8 cellular contexts compared by ENCODE assay signal in the genomic region with DNA sequence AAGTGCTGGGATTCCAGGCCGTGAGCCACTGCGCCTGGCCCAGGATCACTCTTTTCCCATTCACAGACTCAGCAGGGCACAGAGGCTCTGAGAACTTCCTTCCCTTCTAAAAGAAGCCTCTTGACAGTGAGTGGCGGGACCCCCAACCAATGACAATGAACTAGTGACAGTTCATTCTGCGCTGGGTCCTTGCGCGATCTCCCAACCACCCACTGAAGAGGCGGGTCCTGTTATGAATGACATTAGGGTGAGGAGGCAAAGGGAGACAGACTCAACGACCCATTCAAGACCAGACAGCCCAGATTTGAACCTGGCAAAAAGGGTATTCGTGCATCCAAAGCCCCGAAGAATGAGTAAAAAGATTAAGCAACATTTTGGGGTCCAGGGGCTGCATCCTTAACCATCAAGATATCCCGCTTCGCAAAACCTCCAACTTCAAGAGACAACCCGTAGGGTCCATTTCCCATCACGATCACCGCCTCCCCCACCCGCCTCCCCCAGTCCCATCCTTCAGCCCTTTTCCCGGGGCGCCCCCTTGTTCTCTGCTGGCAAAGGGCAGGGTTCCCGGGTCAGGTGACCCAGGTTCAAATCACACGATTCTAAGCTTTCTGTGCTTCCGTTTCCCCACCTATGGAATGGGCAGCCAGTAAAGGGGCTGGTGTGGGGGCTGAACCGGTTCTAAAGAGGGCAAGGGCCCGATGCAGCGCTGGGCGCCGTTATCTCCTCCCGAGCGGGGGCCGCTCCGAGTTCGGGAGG. TPM values are rescaled to one million over a fixed set of nuclear protein-coding genes. Genes with fewer than 3 reads are reported as not detected.
A peak's percentile ranks its signal among the peaks of the same experiment; 100 is the strongest.
DNase-seq lines count a peak whose midpoint lies in the region; ATAC-seq and TF ChIP-seq lines count a peak whose summit lies in the region.

No MANE protein-coding gene starts in this region.

- no TSS peak for BruUV-seq in IMR-90 (replicated peaks; lab: Mats Ljungman, UMichigan)

- peak overlapping the region in 1 of 2 experiments; percentile 1; a peak in 2 of 4 replicates for H4K8ac ChIP-seq in IMR-90 (ENCODE audit: low read depth in 2 of 2, low read length in 2 of 2)

- no peaks in the 10 kb centered on the region for H3K9me3 Mint-ChIP-seq in stimulated activated naive CD8-positive, alpha-beta T cell treated with anti-CD3 and anti-CD28 coated beads, Interleukin-15, Interleukin-2, amounts not matched to agents 100 ng/mL and 50 ng/mL, for 24 hours

- no peak for TF ChIP-seq CTCF in IMR-90 (conservative IDR thresholded peaks at IDR 0.05; ENCODE audit: low read depth, low read length)
- TF ChIP-seq CTCF in foreskin fibroblast (IDR thresholded peaks at IDR 0.05; ENCODE audit: low read depth, low read length) = no peak
- TF ChIP-seq CTCF in neural cell (IDR thresholded peaks at IDR 0.05; ENCODE audit: poor library complexity, severe bottlenecking) = peak; percentile 38

- peak; percentile 58 for TF ChIP-seq POLR2A in IMR-90 (IDR thresholded peaks at IDR 0.05; ENCODE audit: low read depth, low read length)

- H3K4me2 ChIP-seq in IMR-90 (ENCODE audit: low read depth, low read length) (peak overlapping the region; percentile 92), neural cell (ENCODE audit: low read length) (peak overlapping the region; percentile 21)

- peaks cover 13% of the 10 kb centered on the region for H3K36me3 ChIP-seq in IMR-90 (ENCODE audit: control insufficient read depth, insufficient read depth, low read length)
- H3K36me3 ChIP-seq in neural cell (ENCODE audit: insufficient read depth, low read length) = no peaks in the 10 kb centered on the region

- peak; percentile 14 for ATAC-seq in GM21360 (IDR thresholded peaks at IDR 0.05; ENCODE audit: unreplicated experiment)
- peak; percentile 68 for ATAC-seq in IMR-90 (ENCODE audit: low read depth)

- H3K9me2 ChIP-seq in neural cell (ENCODE audit: insufficient read depth, low read length) = no peaks in the 10 kb centered on the region

- TF ChIP-seq RAD21 in IMR-90 (IDR thresholded peaks at IDR 0.05; ENCODE audit: low read length) (no peak), neural cell (conservative IDR thresholded peaks at IDR 0.05) (no peak)

- intact Hi-C loops in IMR-90 (cut with micrococcal nuclease) = no loop called here

- no peaks in the 10 kb centered on the region for H3K27me3 ChIP-seq in IMR-90 (ENCODE audit: control insufficient read depth, insufficient read depth, low read length)
- H3K27me3 ChIP-seq in neural cell (ENCODE audit: insufficient read depth, low read depth, low read length) = no peaks in the 10 kb centered on the region

- peaks cover 57% of the 10 kb centered on the region for H3K36me3 Mint-ChIP-seq in stimulated activated naive CD8-positive, alpha-beta T cell treated with anti-CD3 and anti-CD28 coated beads, Interleukin-15, Interleukin-2, amounts not matched to agents 100 ng/mL and 50 ng/mL, for 24 hours (ENCODE audit: low read depth)

- H3K9me1 ChIP-seq in IMR-90 (ENCODE audit: insufficient read depth, low read length) = peaks cover 7% of the 10 kb centered on the region; the same call in 1 of the 2 replicates

- in situ Hi-C loops in IMR-90 (cut with MboI; ENCODE audit: low sequenced_read_pairs) = no loop called here

- H3K4me1 Mint-ChIP-seq in stimulated activated naive CD8-positive, alpha-beta T cell treated with anti-CD3 and anti-CD28 coated beads, Interleukin-15, Interleukin-2, amounts not matched to agents 100 ng/mL and 50 ng/mL, for 24 hours (ENCODE audit: low read depth) = peaks cover 40% of the 10 kb centered on the region

- dilution Hi-C loops in IMR-90 (cut with HindIII; ENCODE audit: low sequenced_read_pairs, unreplicated experiment) = no loop called here

- H3K18ac ChIP-seq in IMR-90 (ENCODE audit: low read depth, low read length) = no peak overlapping the region

- CTCF ChIA-PET in IMR-90 (lab: Yijun Ruan, JAX) = no interaction called here

- DNase-seq in CD1c-positive myeloid dendritic cell (ENCODE audit: extremely low spot score) (peak; percentile 94), IMR-90 (peak; percentile 95), RKO (ENCODE audit: low spot score) (peak; percentile 97), foreskin fibroblast (peak; percentile 92 to 93)
- peak; percentile 41 for DNase-seq in activated T-helper 9 cell treated with anti-CD3 and anti-CD28 coated beads, Interleukin-2, amount 50 U/mL, for 16 hours (ENCODE audit: low read depth)

- no peak overlapping the region for H2BK15ac ChIP-seq in IMR-90 (ENCODE audit: low read depth, low read length)

- H4K91ac ChIP-seq in IMR-90 (ENCODE audit: insufficient read depth, low read depth, low read length) = peak overlapping the region; percentile 52; the same call in 1 of the 2 replicates

- H3K9me3 ChIP-seq in IMR-90 (ENCODE audit: control insufficient read depth, insufficient read depth, low read length) (no peaks in the 10 kb centered on the region), neural cell (ENCODE audit: low read length) (no peaks in the 10 kb centered on the region)

- H2AK5ac ChIP-seq in IMR-90 (ENCODE audit: low read depth, low read length) = peak overlapping the region; percentile 71

- H3K27me3 Mint-ChIP-seq in stimulated activated naive CD8-positive, alpha-beta T cell treated with anti-CD3 and anti-CD28 coated beads, Interleukin-15, Interleukin-2, amounts not matched to agents 100 ng/mL and 50 ng/mL, for 24 hours = no peaks in the 10 kb centered on the region

- H3K4me3 ChIP-seq in IMR-90 (ENCODE audit: insufficient read depth, low read depth, low read length) (peak overlapping the region; percentile 70), foreskin fibroblast (ENCODE audit: low read depth in 1 of 2, low read length in 2 of 2) (peak overlapping the region; percentile 86 to 89), neural cell (ENCODE audit: low read length) (peak overlapping the region; percentile 88)

- H2AFZ ChIP-seq in IMR-90 (replicated peaks; ENCODE audit: low read length, poor library complexity) (peak overlapping the region; percentile 99), neural cell (ENCODE audit: low read depth, low read length) (peak overlapping the region; percentile 35)

- H3K14ac ChIP-seq in IMR-90 (replicated peaks; ENCODE audit: low read depth, low read length) = peak overlapping the region; percentile 35; the same call in 1 of the 2 replicates

- H3K4me3 Mint-ChIP-seq in stimulated activated naive CD8-positive, alpha-beta T cell treated with anti-CD3 and anti-CD28 coated beads, Interleukin-15, Interleukin-2, amounts not matched to agents 100 ng/mL and 50 ng/mL, for 24 hours = peak overlapping the region; percentile 96

- peak overlapping the region; percentile 47; the same call in 1 of the 2 replicates for H3K56ac ChIP-seq in IMR-90 (ENCODE audit: extremely low read depth, insufficient read depth, low read length)

- H4K5ac ChIP-seq in IMR-90 (ENCODE audit: low read depth, low read length) = no peak overlapping the region

- H3K4ac ChIP-seq in IMR-90 (ENCODE audit: low read depth, low read length) = peak overlapping the region; percentile 56

- H3K27ac ChIP-seq in IMR-90 (ENCODE audit: insufficient read depth, low read length) = peak overlapping the region; percentile 74
- peak overlapping the region; percentile 97 for H3K27ac ChIP-seq in neural cell (ENCODE audit: low read length)

- H3K9ac ChIP-seq in IMR-90 (ENCODE audit: low read depth, low read length) = peak overlapping the region; percentile 83
- peak overlapping the region; percentile 95 for H3K9ac ChIP-seq in neural cell (ENCODE audit: low read length)

- POLR2A ChIA-PET in IMR-90 (lab: Charles Lee; ENCODE audit: unreplicated experiment) = interaction anchor here (0.8 kb wide), 1 partner anchor 12 kb away, joined by 8 read pairs; no protein-coding TSS in a partner anchor

- H2BK120ac ChIP-seq in IMR-90 (ENCODE audit: low read depth, low read length) = no peak overlapping the region

- H2AK9ac ChIP-seq in IMR-90 (replicated peaks; ENCODE audit: low read depth, low read length, poor library complexity) = peak overlapping the region; percentile 56

- WGBS in IMR-90 (ENCODE audit: extremely low coverage in 2 of 2, insufficient read length in 1 of 2), 2 experiments = 1% methylated on average over 11 of the region's 31 CpGs; no CpG with 5 or more reads in 1 of the 2 experiments

- TF ChIP-seq EP300 in neural cell (conservative IDR thresholded peaks at IDR 0.05; ENCODE audit: poor library complexity, severe bottlenecking) = peak; percentile 59

- peak overlapping the region; percentile 95 for H3K27ac Mint-ChIP-seq in stimulated activated naive CD8-positive, alpha-beta T cell treated with anti-CD3 and anti-CD28 coated beads, Interleukin-15, Interleukin-2, amounts not matched to agents 100 ng/mL and 50 ng/mL, for 24 hours

- H3K79me2 ChIP-seq in neural cell (replicated peaks; ENCODE audit: insufficient read depth, low read length) = peaks cover 32% of the 10 kb centered on the region

- H3F3A ChIP-seq in neural cell (ENCODE audit: insufficient read depth, low read length, poor library complexity, severe bottlenecking) = no peaks in the 10 kb centered on the region

- H2BK20ac ChIP-seq in IMR-90 (ENCODE audit: low read depth, low read length) = no peak overlapping the region

- peaks cover 37 to 73% of the 10 kb centered on the region in 2 experiments for H3K79me1 ChIP-seq in IMR-90 (ENCODE audit: low read depth in 1 of 2, low read length in 2 of 2)

- H3K23ac ChIP-seq in IMR-90 (ENCODE audit: low read depth, low read length) = peak overlapping the region; percentile 6; the same call in 1 of the 2 replicates

- peak overlapping the region; percentile 47 for H2BK5ac ChIP-seq in IMR-90 (ENCODE audit: low read depth, low read length, poor library complexity, severe bottlenecking)

- peaks cover 6% of the 10 kb centered on the region for H3K4me1 ChIP-seq in IMR-90 (ENCODE audit: control insufficient read depth, insufficient read depth, low read length)

- H4K20me1 ChIP-seq in IMR-90 (ENCODE audit: insufficient read depth, low read length) (peaks cover 18% of the 10 kb centered on the region), neural cell (ENCODE audit: insufficient read depth) (no peaks in the 10 kb centered on the region)

RNA-seq across cellular contexts. Expression of gene SUGP2, which starts 0.7 kb away (rescaled TPM):
- 23.3 and 25.8 TPM in 2 replicates for total RNA-seq in IMR-90 (2012; rRNA removed)
- polyA plus RNA-seq in IMR-90 (2012; rRNA removed) (58.5 and 69.2 TPM in 2 replicates), neural cell (204 and 248 TPM in 2 replicates)
- polyA plus RNA-seq in IMR-90 (2012; cell fraction: cytosol; rRNA removed) = 17.8 and 19.2 TPM in 2 replicates
- 366 and 435 TPM in 2 replicates for polyA plus RNA-seq in IMR-90 (2012; cell fraction: nucleus; rRNA removed; ENCODE audit: low replicate concordance)
- polyA minus RNA-seq in neural cell = 157 TPM in 2 replicates

RNA-seq across cellular contexts. Expression of gene ARMC6, which starts 0.8 kb away (rescaled TPM):
- 46.7 and 52.7 TPM in 2 replicates for total RNA-seq in IMR-90 (2012; rRNA removed)
- polyA plus RNA-seq in IMR-90 (2012; rRNA removed) (41.5 and 44.7 TPM in 2 replicates), neural cell (74.4 and 96.7 TPM in 2 replicates)
- 31.4 and 45.1 TPM in 2 replicates for polyA plus RNA-seq in IMR-90 (2012; cell fraction: cytosol; rRNA removed)
- 19.1 and 45.5 TPM in 2 replicates for polyA plus RNA-seq in IMR-90 (2012; cell fraction: nucleus; rRNA removed; ENCODE audit: low replicate concordance)
- polyA minus RNA-seq in neural cell = 41.6 and 57.2 TPM in 2 replicates

RNA-seq across cellular contexts. Expression of gene SLC25A42, which starts 31.2 kb away (rescaled TPM):
- 1.9 and 2.0 TPM in 2 replicates for total RNA-seq in IMR-90 (2012; rRNA removed)
- polyA plus RNA-seq in IMR-90 (2012; rRNA removed) = 8.6 and 9.9 TPM in 2 replicates
- 5.5 and 11.2 TPM in 2 replicates for polyA plus RNA-seq in IMR-90 (2012; cell fraction: cytosol; rRNA removed)
- 20.2 and 34.5 TPM in 2 replicates for polyA plus RNA-seq in IMR-90 (2012; cell fraction: nucleus; rRNA removed; ENCODE audit: low replicate concordance)
- polyA plus RNA-seq in neural cell = 22.7 and 25.3 TPM in 2 replicates
- polyA minus RNA-seq in neural cell = 14.2 and 20.7 TPM in 2 replicates

Comparison
In these comparisons a context has a peak if more than half of its experiments do, and no peak if none do; other contexts are left out.
1. Peak in every context shown above with its lines: DNase-seq, ATAC-seq, H3K4me3 ChIP-seq and H3K27ac ChIP-seq.
2. DNase-seq: peak in every context shown above with its lines; median percentile 97 in RKO; 95 in IMR-90; 94 in CD1c-positive myeloid dendritic cell; 92 in foreskin fibroblast; 41 in activated T-helper 9 cell treated with anti-CD3 and anti-CD28 coated beads, Interleukin-2, amount 50 U/mL, for 16 hours.